In genomic region chr16:66549284-66550131, GRCh38 we compare ENCODE assay signal across 8 cellular contexts. TPM values are rescaled to one million over a fixed set of nuclear protein-coding genes. Genes with fewer than 3 reads are reported as not detected.
DNase-seq lines count a peak whose midpoint lies in the region; ATAC-seq and TF ChIP-seq lines count a peak whose summit lies in the region.

TSS of gene TK2 (minus strand) at chr16:66550122. CDS start at chr16:66550061, 61 bp downstream.

- H3K4me1 Mint-ChIP-seq in Calu3 (ENCODE audit: low read depth, unreplicated experiment): peaks cover 50% of the 10 kb centered on the region
- peaks cover 65% of the 10 kb centered on the region for H3K4me1 Mint-ChIP-seq in activated naive CD4-positive, alpha-beta T cell treated with anti-CD3 and anti-CD28 coated beads, Interleukin-2, amount 50 U/mL, for 24 hours
- peaks cover 33% of the 10 kb centered on the region for H3K4me1 Mint-ChIP-seq in neural progenitor cell

- H3K36me3 Mint-ChIP-seq in Calu3 (ENCODE audit: insufficient read depth, unreplicated experiment): peaks cover 87% of the 10 kb centered on the region
- peaks cover 6% of the 10 kb centered on the region for H3K36me3 Mint-ChIP-seq in activated naive CD4-positive, alpha-beta T cell treated with anti-CD3 and anti-CD28 coated beads, Interleukin-2, amount 50 U/mL, for 24 hours
- H3K36me3 Mint-ChIP-seq in neural progenitor cell: peaks cover 27% of the 10 kb centered on the region

- peak within 1 kb of the TSS; percentile 68 to 93 for H3K4me3 ChIP-seq in gastroesophageal sphincter
- peak within 1 kb of the TSS; percentile 62 for H3K4me3 ChIP-seq in neural progenitor cell

- WGBS in gastroesophageal sphincter (ENCODE audit: low coverage in 1 of 2), 2 donors: 5 to 8% methylated on average over 7 of the region's 80 CpGs

- in situ Hi-C loops in SK-MEL-5 (cut with HindIII; ENCODE audit: low pct_unique_long_range_greater_than_20kb, low sequenced_read_pairs): no loop called here

- peak within 1 kb of the TSS; percentile 49 for H3K9ac ChIP-seq in neural progenitor cell

- H3K27ac ChIP-seq in gastroesophageal sphincter: peak within 1 kb of the TSS; percentile 92 to 98 (median 95)
- peak within 1 kb of the TSS; percentile 62 for H3K27ac ChIP-seq in neural progenitor cell

- peak; percentile 42 for ATAC-seq in HG02852 (IDR thresholded peaks at IDR 0.05; ENCODE audit: unreplicated experiment)
- ATAC-seq in gastroesophageal sphincter: peak; percentile 73
- ATAC-seq in HG03565 (IDR thresholded peaks at IDR 0.05; ENCODE audit: unreplicated experiment): no peak

- peaks cover 12% of the 10 kb centered on the region for H3K79me2 ChIP-seq in neural progenitor cell (ENCODE audit: low read depth)

- TSS peak; percentile 47 for BruUV-seq in Calu3 (replicated peaks; lab: Mats Ljungman, UMichigan)

- peak; percentile 73 to 74 for TF ChIP-seq POLR2A in gastroesophageal sphincter (IDR thresholded peaks at IDR 0.05)

- H3K27me3 Mint-ChIP-seq in Calu3 (ENCODE audit: unreplicated experiment): no peaks in the 10 kb centered on the region
- no peaks in the 10 kb centered on the region for H3K27me3 Mint-ChIP-seq in activated naive CD4-positive, alpha-beta T cell treated with anti-CD3 and anti-CD28 coated beads, Interleukin-2, amount 50 U/mL, for 24 hours
- peaks cover 11% of the 10 kb centered on the region for H3K27me3 Mint-ChIP-seq in neural progenitor cell (ENCODE audit: insufficient read depth, low read depth)

- peak within 1 kb of the TSS; percentile 61 for H2AFZ ChIP-seq in neural progenitor cell (replicated peaks)

- H3K4me2 ChIP-seq in neural progenitor cell: peak within 1 kb of the TSS; percentile 90

- intact Hi-C loops in Calu3 (cut with micrococcal nuclease; ENCODE audit: unreplicated experiment): loop anchor here (5.0 kb wide), 1 partner anchor 142 kb away; no protein-coding TSS in a partner anchor

- no peaks in the 10 kb centered on the region for H4K20me1 ChIP-seq in neural progenitor cell (ENCODE audit: low read depth)

- CTCF ChIA-PET in Calu3 (lab: Charles Lee): interaction anchor here (1.0 kb wide), 1 partner anchor 16 kb away, joined by 3 read pairs; no protein-coding TSS in a partner anchor

- no peak for TF ChIP-seq CTCF in Calu3 (IDR thresholded peaks at IDR 0.05; ENCODE audit: unreplicated experiment)
- peak in 3 of 4 experiments; percentile 4 to 37 (median 8) for TF ChIP-seq CTCF in gastroesophageal sphincter (IDR thresholded peaks at IDR 0.05)
- peak; percentile 39 for TF ChIP-seq CTCF in neural progenitor cell (IDR thresholded peaks at IDR 0.05)

- peak within 1 kb of the TSS; percentile 77 for H3K4me3 Mint-ChIP-seq in Calu3 (ENCODE audit: low read depth, unreplicated experiment)
- H3K4me3 Mint-ChIP-seq in activated naive CD4-positive, alpha-beta T cell treated with anti-CD3 and anti-CD28 coated beads, Interleukin-2, amount 50 U/mL, for 24 hours: peak within 1 kb of the TSS; percentile 76
- peak within 1 kb of the TSS; percentile 84 for H3K4me3 Mint-ChIP-seq in neural progenitor cell

- no peaks in the 10 kb centered on the region for H3K9me3 ChIP-seq in gastroesophageal sphincter
- H3K9me3 ChIP-seq in neural progenitor cell (ENCODE audit: low read depth): no peaks in the 10 kb centered on the region

- H3K27ac Mint-ChIP-seq in Calu3 (ENCODE audit: unreplicated experiment) (peak within 1 kb of the TSS; percentile 70), neural progenitor cell (peak within 1 kb of the TSS; percentile 75)
- H3K27ac Mint-ChIP-seq in activated naive CD4-positive, alpha-beta T cell treated with anti-CD3 and anti-CD28 coated beads, Interleukin-2, amount 50 U/mL, for 24 hours: peak within 1 kb of the TSS; percentile 86

- DNase-seq in Calu3 (peak; percentile 66), SK-MEL-5 (ENCODE audit: low read depth, low spot score) (peak; percentile 29), neural progenitor cell (ENCODE audit: low spot score) (peak; percentile 79), superior temporal gyrus (ENCODE audit: extremely low spot score) (peak; percentile 62)

- TF ChIP-seq EP300 in gastroesophageal sphincter (IDR thresholded peaks at IDR 0.05): no peak

- H3F3A ChIP-seq in neural progenitor cell (ENCODE audit: low read depth): peaks cover 29% of the 10 kb centered on the region

- H3K36me3 ChIP-seq in gastroesophageal sphincter (peaks cover 0 to 34% of the 10 kb centered on the region in 2 donors), neural progenitor cell (no peaks in the 10 kb centered on the region)

- H3K27me3 ChIP-seq in gastroesophageal sphincter (no peaks in the 10 kb centered on the region), neural progenitor cell (peaks cover 13% of the 10 kb centered on the region)

- no peaks in the 10 kb centered on the region for H3K9me3 Mint-ChIP-seq in Calu3 (ENCODE audit: low read depth, unreplicated experiment)
- no peaks in the 10 kb centered on the region for H3K9me3 Mint-ChIP-seq in activated naive CD4-positive, alpha-beta T cell treated with anti-CD3 and anti-CD28 coated beads, Interleukin-2, amount 50 U/mL, for 24 hours
- H3K9me3 Mint-ChIP-seq in neural progenitor cell: peaks cover 5% of the 10 kb centered on the region

- H3K4me1 ChIP-seq in gastroesophageal sphincter (peaks cover 0 to 60% (median 23%) of the 10 kb centered on the region in 3 donors), neural progenitor cell (peaks cover 15% of the 10 kb centered on the region)

RNA-seq across cellular contexts. Expression of gene TK2, which starts in this region (rescaled TPM):
- total RNA-seq in Calu3 (2022) (53.2 and 56.6 TPM in 2 replicates), gastroesophageal sphincter (10 to 100 TPM; 32.7 to 42.8 (median 37.0) TPM), neural progenitor cell (ENCODE audit: low replicate concordance) (7.1 and 7.3 TPM in 2 replicates)
- 19.7 and 23.6 TPM in 2 replicates for total RNA-seq in SK-MEL-5 (2014; rRNA removed; shearing (Covaris generic))
- polyA plus RNA-seq in SK-MEL-5 (2015; cell fraction: cytosol; rRNA removed): 19.3 and 19.4 TPM in 2 replicates
- 43.9 and 50.5 TPM in 2 replicates for polyA plus RNA-seq in SK-MEL-5 (2015; cell fraction: nucleus; rRNA removed)

Comparison
In these comparisons a context has a peak if more than half of its experiments do, and no peak if none do; other contexts are left out.
1. DNase-seq: peak in every context shown above with its lines; median percentile 79 in neural progenitor cell; 66 in Calu3; 62 in superior temporal gyrus; 29 in SK-MEL-5.